Comparison of ENCODE assay signal across 2 cellular contexts in genomic region chr3:25156526-25157075, GRCh38.
TF ChIP-seq lines count a peak whose summit lies in the region.

No MANE protein-coding gene starts in this region.

TF ChIP-seq in HepG2, 621 proteins besides CTCF, POLR2A, EP300 and RAD21:
- TF ChIP-seq MNT (IDR thresholded peaks at IDR 0.05): no peak

TF ChIP-seq in endothelial cell of umbilical vein, 7 proteins besides CTCF, POLR2A, EP300 and RAD21 (continued from another document):
- TF ChIP-seq FOS (IDR thresholded peaks at IDR 0.05; ENCODE audit: borderline replicate concordance, insufficient read depth, low read length): peak; percentile 65
- TF ChIP-seq JUN (IDR thresholded peaks at IDR 0.05; ENCODE audit: borderline replicate concordance, insufficient read depth, insufficient read length, low read depth): peak; percentile 38
